Comparison of ENCODE assay signal across 15 cellular contexts in the genomic region with DNA sequence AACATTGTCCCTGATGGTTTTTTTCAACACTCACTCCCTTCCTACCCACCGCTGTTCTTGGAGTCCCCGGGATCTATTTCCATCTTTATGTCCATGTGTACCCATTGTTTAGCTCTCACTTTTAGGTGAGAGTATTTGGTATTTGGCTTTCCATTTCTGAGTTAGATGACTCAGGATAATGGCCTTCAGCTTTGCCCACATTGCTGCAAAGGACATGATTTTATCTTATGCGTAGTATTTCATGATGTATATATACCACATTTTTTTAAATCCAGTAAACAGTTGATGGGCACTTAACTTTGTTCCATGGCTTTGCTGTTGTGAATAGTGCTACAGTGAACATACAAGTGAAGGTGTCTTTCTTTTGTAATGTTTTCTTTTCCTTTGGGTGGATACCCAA.
A peak's percentile ranks its signal among the peaks of the same experiment; 100 is the strongest.
DNase-seq lines count a peak whose midpoint lies in the region; ATAC-seq and TF ChIP-seq lines count a peak whose summit lies in the region.
"Had no signal": no experiment of that assay in that cellular context is flagged by ENCODE, and none has a peak within 500 bp of the region (broad histone marks: within the 10 kb centered on the region; RNA-seq: fewer than 3 reads in every experiment).

No MANE protein-coding gene starts in this region.

- TF ChIP-seq CTCF in HCT116 (IDR thresholded peaks at IDR 0.05 in 2 of 3, conservative IDR thresholded peaks at IDR 0.05 in 1 of 3; ENCODE audit: borderline replicate concordance in 1 of 3, insufficient read depth in 1 of 3, low read depth in 2 of 3, low read length in 2 of 3) (no peak), fibroblast of the aortic adventitia (IDR thresholded peaks at IDR 0.05; ENCODE audit: insufficient read depth, low read length) (no peak)

- H3K4me1 ChIP-seq in ACC112 (ENCODE audit: control insufficient read depth, insufficient read depth, low read length, unreplicated experiment): peaks cover 6% of the 10 kb centered on the region
- 0 out of 4 replicates have a peak, but pooled peaks cover 0 to 3% of the 10 kb centered on the region in 2 experiments for H3K4me1 ChIP-seq in HCT116 (ENCODE audit: control insufficient read depth in 1 of 2, insufficient read depth in 2 of 2, low read length in 2 of 2)
- H3K4me1 ChIP-seq in adipocyte (ENCODE audit: control insufficient read depth, insufficient read depth, low read length): no peaks in the 10 kb centered on the region
- H3K4me1 ChIP-seq: A549 had no signal

- no peak overlapping the region for H3K9ac ChIP-seq in HCT116 (ENCODE audit: low read length)
- H3K9ac ChIP-seq in adipocyte (ENCODE audit: low read length): no peak overlapping the region

- H2AFZ ChIP-seq in ACC112 (ENCODE audit: low read length, unreplicated experiment): peak overlapping the region; percentile 38
- H2AFZ ChIP-seq in HCT116 (ENCODE audit: low read depth, low read length, poor library complexity, severe bottlenecking): peak overlapping the region; percentile 24

- H3K79me2 ChIP-seq in ACC112 (ENCODE audit: control insufficient read depth, insufficient read depth, low read length, unreplicated experiment) (no peaks in the 10 kb centered on the region), HCT116 (ENCODE audit: insufficient read depth, low read length) (no peaks in the 10 kb centered on the region)

- H3K36me3 ChIP-seq in ACC112 (ENCODE audit: insufficient read depth, low read length): no peaks in the 10 kb centered on the region
- H3K36me3 ChIP-seq in HCT116 (ENCODE audit: control insufficient read depth in 1 of 2, insufficient read depth in 2 of 2, low read length in 2 of 2): no peaks in the 10 kb centered on the region; a peak in 1 of 4 replicates
- H3K36me3 ChIP-seq in adipocyte (ENCODE audit: control insufficient read depth, insufficient read depth, low read length, severe bottlenecking): no peaks in the 10 kb centered on the region

- ATAC-seq in HCT116: no peak
- ATAC-seq in GM18511 (IDR thresholded peaks at IDR 0.05; ENCODE audit: unreplicated experiment): no peak
- ATAC-seq: A549 had no signal

- no peak overlapping the region for H3K27ac ChIP-seq in ACC112 (ENCODE audit: low read depth, low read length)
- no peak overlapping the region for H3K27ac ChIP-seq in HCT116 (ENCODE audit: low read depth, low read length)
- H3K27ac ChIP-seq: A549 had no signal

- TF ChIP-seq POLR2A in HCT116 (IDR thresholded peaks at IDR 0.05; ENCODE audit: borderline replicate concordance, extremely low read depth, insufficient read depth, insufficient read length): no peak

- no peaks in the 10 kb centered on the region for H3K9me2 ChIP-seq in HCT116 (ENCODE audit: insufficient read depth)

- no peaks in the 10 kb centered on the region for H3K27me3 ChIP-seq in ACC112 (ENCODE audit: insufficient read depth, low read length)
- no peaks in the 10 kb centered on the region for H3K27me3 ChIP-seq in HCT116 (ENCODE audit: insufficient read depth, low read length)
- H3K27me3 ChIP-seq in adipocyte (replicated peaks; ENCODE audit: control insufficient read depth, insufficient read depth, low read length): no peaks in the 10 kb centered on the region

- H3K9me3 ChIP-seq in HCT116 (ENCODE audit: control insufficient read depth in 1 of 2, insufficient read depth in 1 of 2, low read depth in 1 of 2, low read length in 2 of 2): peaks cover 0 to 3% of the 10 kb centered on the region in 2 experiments; a peak in 1 of 4 replicates
- H3K9me3 ChIP-seq in adipocyte (ENCODE audit: control insufficient read depth, low read length): peaks cover 7% of the 10 kb centered on the region

- intact Hi-C loops in HCT116 (cut with micrococcal nuclease): no loop called here

- TF ChIP-seq RAD21 in HCT116 (IDR thresholded peaks at IDR 0.05; ENCODE audit: low read depth): no peak

- CTCF ChIA-PET in HCT116 (lab: Charles Lee): no interaction called here

- H4K20me1 ChIP-seq in HCT116 (ENCODE audit: insufficient read depth): no peaks in the 10 kb centered on the region

- POLR2A ChIA-PET in HCT116 (lab: Charles Lee): no interaction called here

- RAD21 ChIA-PET in HCT116 (lab: Charles Lee; ENCODE audit: low non-redundant PET in 1 of 2, low total read pairs in 2 of 2, uncharacterized antibody in 2 of 2, unreplicated experiment in 2 of 2): no interaction called here

- DNase-seq in HCT116 (ENCODE audit: low read depth, low spot score) (no peak), adipocyte (ENCODE audit: low read depth) (peak; percentile 18), fibroblast of the aortic adventitia (ENCODE audit: low read depth) (peak; percentile 8), NCI-H1417 treated with DMSO at 0.1 percent for 48 hours (lab: John Stamatoyannopoulos, UW) (no peak), NCI-H345 (lab: John Stamatoyannopoulos, UW) (no peak), NCI-H510A (lab: John Stamatoyannopoulos, UW) (no peak)
- DNase-seq: AML-193, DMS53, NCI-H1092, NCI-H1694, NCI-H2107, Right ventricle myocardium superior had no signal

- no TSS peak for BruUV-seq in HCT116 (replicated peaks; lab: Mats Ljungman, UMichigan)

- no peak overlapping the region for H3K4me2 ChIP-seq in HCT116 (ENCODE audit: low read length)
- H3K4me2 ChIP-seq: A549 had no signal

- H3K4me3 ChIP-seq in ACC112 (ENCODE audit: low read depth, low read length): no peak overlapping the region
- H3K4me3 ChIP-seq in HCT116 (replicated peaks in 1 of 2; ENCODE audit: low read depth in 1 of 2, low read length in 2 of 2): no peak overlapping the region
- no peak overlapping the region for H3K4me3 ChIP-seq in adipocyte (ENCODE audit: low read length)
- H3K4me3 ChIP-seq in fibroblast of the aortic adventitia (ENCODE audit: low read depth, low read length): no peak overlapping the region
- H3K4me3 ChIP-seq: A549 had no signal

TF ChIP-seq in HCT116, 20 proteins besides CTCF, POLR2A, EP300 and RAD21:
- TF ChIP-seq, protein P1, sequence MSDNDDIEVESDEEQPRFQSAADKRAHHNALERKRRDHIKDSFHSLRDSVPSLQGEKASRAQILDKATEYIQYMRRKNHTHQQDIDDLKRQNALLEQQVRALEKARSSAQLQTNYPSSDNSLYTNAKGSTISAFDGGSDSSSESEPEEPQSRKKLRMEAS (IDR thresholded peaks at IDR 0.05): no peak
- TF ChIP-seq SIN3A (IDR thresholded peaks at IDR 0.05; ENCODE audit: low read depth) (no peak), EGR1 (IDR thresholded peaks at IDR 0.05; ENCODE audit: low read depth) (no peak), ELF1 (IDR thresholded peaks at IDR 0.05; ENCODE audit: borderline replicate concordance, low read depth) (no peak), CEBPB (IDR thresholded peaks at IDR 0.05; ENCODE audit: low read depth) (no peak), YY1 (IDR thresholded peaks at IDR 0.05; ENCODE audit: extremely low read depth, insufficient replicate concordance, low read depth, low read length) (no peak), SRF (IDR thresholded peaks at IDR 0.05; ENCODE audit: low read depth) (no peak), JUND (IDR thresholded peaks at IDR 0.05) (no peak), EZH2 (IDR thresholded peaks at IDR 0.05) (no peak)
- TF ChIP-seq, protein P2, sequence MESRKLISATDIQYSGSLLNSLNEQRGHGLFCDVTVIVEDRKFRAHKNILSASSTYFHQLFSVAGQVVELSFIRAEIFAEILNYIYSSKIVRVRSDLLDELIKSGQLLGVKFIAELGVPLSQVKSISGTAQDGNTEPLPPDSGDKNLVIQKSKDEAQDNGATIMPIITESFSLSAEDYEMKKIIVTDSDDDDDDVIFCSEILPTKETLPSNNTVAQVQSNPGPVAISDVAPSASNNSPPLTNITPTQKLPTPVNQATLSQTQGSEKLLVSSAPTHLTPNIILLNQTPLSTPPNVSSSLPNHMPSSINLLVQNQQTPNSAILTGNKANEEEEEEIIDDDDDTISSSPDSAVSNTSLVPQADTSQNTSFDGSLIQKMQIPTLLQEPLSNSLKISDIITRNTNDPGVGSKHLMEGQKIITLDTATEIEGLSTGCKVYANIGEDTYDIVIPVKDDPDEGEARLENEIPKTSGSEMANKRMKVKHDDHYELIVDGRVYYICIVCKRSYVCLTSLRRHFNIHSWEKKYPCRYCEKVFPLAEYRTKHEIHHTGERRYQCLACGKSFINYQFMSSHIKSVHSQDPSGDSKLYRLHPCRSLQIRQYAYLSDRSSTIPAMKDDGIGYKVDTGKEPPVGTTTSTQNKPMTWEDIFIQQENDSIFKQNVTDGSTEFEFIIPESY (IDR thresholded peaks at IDR 0.05; ENCODE audit: extremely low read depth, insufficient replicate concordance, low read length): no peak

Comparison
In these comparisons a context has a peak if more than half of its experiments do, and no peak if none do; other contexts are left out.
1. DNase-seq: peak in adipocyte (single experiment) and fibroblast of the aortic adventitia (single experiment); none in HCT116 (single experiment), NCI-H1417 treated with DMSO at 0.1 percent for 48 hours (single experiment), NCI-H345 (single experiment) and NCI-H510A (single experiment).